ENCODE assay signal across 16 cellular contexts in the genomic region with DNA sequence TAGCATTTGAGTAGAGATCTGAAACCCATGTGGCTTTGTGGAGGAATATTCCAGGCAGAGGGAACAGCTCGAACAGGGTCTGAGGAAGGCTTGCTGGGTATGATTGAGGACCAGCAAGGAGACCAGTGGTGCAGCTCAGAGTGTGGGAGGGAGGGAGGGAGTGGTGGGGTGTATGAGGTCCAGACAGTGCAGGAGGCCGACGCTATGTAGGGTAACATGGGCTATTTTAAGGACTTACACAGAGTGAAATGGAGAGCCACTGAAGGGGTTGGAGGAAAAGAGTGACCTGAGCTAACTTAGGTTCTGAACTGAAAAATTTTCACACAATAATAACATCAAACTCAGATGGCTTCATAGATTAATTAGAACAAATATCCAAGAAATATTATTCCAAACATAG. TPM values are rescaled to one million over a fixed set of nuclear protein-coding genes. Genes with fewer than 3 reads are reported as not detected.
"Had no signal": no experiment of that assay in that cellular context is flagged by ENCODE, and none has a peak within 500 bp of the region (broad histone marks: within the 10 kb centered on the region; RNA-seq: fewer than 3 reads in every experiment).

No MANE protein-coding gene starts in this region.

- H3K27me3 ChIP-seq: ovary, thyroid gland, vagina had no signal

- H3K9me3 Mint-ChIP-seq: activated T-helper 2 cell treated with anti-CD3 and anti-CD28 coated beads, Interferon-gamma antibody, Interleukin-2, Interleukin-4, amounts not matched to agents 10 μg/mL and 5 μg/mL and 100 μg/mL, durations not matched to agents 14 hours and 24 hours and 36 hours; central memory CD8-positive, alpha-beta T cell; dendritic cell treated with granulocyte-macrophage colony-stimulating factor and Interleukin-4, amounts not matched to agents 40 ng/mL and 50 ng/mL, for 4 days; mesothelial cell of epicardium; neural crest cell; stimulated activated effector memory CD8-positive, alpha-beta T cell treated with anti-CD3 and anti-CD28 coated beads, Interleukin-12 subunit alpha, Interleukin-12 subunit beta, amount 100 ng/mL, for 72 hours had no signal

- H3K4me1 Mint-ChIP-seq: neural crest cell had no signal

- H3K27ac Mint-ChIP-seq: activated T-helper 2 cell treated with anti-CD3 and anti-CD28 coated beads, Interferon-gamma antibody, Interleukin-2, Interleukin-4, amounts not matched to agents 10 μg/mL and 5 μg/mL and 100 μg/mL, durations not matched to agents 14 hours and 24 hours and 36 hours; dendritic cell treated with granulocyte-macrophage colony-stimulating factor and Interleukin-4, amounts not matched to agents 40 ng/mL and 50 ng/mL, for 4 days; mesothelial cell of epicardium; stimulated activated effector memory CD8-positive, alpha-beta T cell treated with anti-CD3 and anti-CD28 coated beads, Interleukin-12 subunit alpha, Interleukin-12 subunit beta, amount 100 ng/mL, for 72 hours had no signal

- H3K27me3 Mint-ChIP-seq: central memory CD8-positive, alpha-beta T cell; dendritic cell treated with granulocyte-macrophage colony-stimulating factor and Interleukin-4, amounts not matched to agents 40 ng/mL and 50 ng/mL, for 4 days had no signal

- ATAC-seq: lower lobe of right lung; stimulated activated effector memory CD8-positive, alpha-beta T cell treated with anti-CD3 and anti-CD28 coated beads, Interleukin-12 subunit alpha, Interleukin-12 subunit beta, amount 100 ng/mL, for 72 hours had no signal

- H3K36me3 ChIP-seq: ovary had no signal

- H3K4me1 ChIP-seq: thyroid gland had no signal

- H3K27ac ChIP-seq: lower lobe of right lung, ovary, thyroid gland, vagina had no signal

- H3K9me3 ChIP-seq: lower lobe of right lung, ovary, thyroid gland, vagina had no signal

- DNase-seq: activated naive CD4-positive, alpha-beta T cell treated with anti-CD3 and anti-CD28 coated beads, Interleukin-2, amount 50 U/mL, for 16 hours; activated T-cell treated with anti-CD3 and anti-CD28 coated beads for 4 hours; amniotic stem cell; effector memory CD4-positive, alpha-beta T cell; foreskin fibroblast; lower lobe of right lung; ovary; thyroid gland had no signal

- H3K4me3 ChIP-seq: lower lobe of right lung, ovary, thyroid gland, vagina had no signal

- H3K4me3 Mint-ChIP-seq: central memory CD8-positive, alpha-beta T cell; dendritic cell treated with granulocyte-macrophage colony-stimulating factor and Interleukin-4, amounts not matched to agents 40 ng/mL and 50 ng/mL, for 4 days; mesothelial cell of epicardium; neural crest cell; stimulated activated effector memory CD8-positive, alpha-beta T cell treated with anti-CD3 and anti-CD28 coated beads, Interleukin-12 subunit alpha, Interleukin-12 subunit beta, amount 100 ng/mL, for 72 hours had no signal

RNA-seq across cellular contexts. Expression of a gene that starts 43.9 kb away (rescaled TPM):
- total RNA-seq: activated CD8-positive, alpha-beta memory T cell treated with anti-CD3 and anti-CD28 coated beads for 36 hours; neural crest cell had no signal
